Comparison of ENCODE assay signal across 14 cellular contexts in the genomic region with DNA sequence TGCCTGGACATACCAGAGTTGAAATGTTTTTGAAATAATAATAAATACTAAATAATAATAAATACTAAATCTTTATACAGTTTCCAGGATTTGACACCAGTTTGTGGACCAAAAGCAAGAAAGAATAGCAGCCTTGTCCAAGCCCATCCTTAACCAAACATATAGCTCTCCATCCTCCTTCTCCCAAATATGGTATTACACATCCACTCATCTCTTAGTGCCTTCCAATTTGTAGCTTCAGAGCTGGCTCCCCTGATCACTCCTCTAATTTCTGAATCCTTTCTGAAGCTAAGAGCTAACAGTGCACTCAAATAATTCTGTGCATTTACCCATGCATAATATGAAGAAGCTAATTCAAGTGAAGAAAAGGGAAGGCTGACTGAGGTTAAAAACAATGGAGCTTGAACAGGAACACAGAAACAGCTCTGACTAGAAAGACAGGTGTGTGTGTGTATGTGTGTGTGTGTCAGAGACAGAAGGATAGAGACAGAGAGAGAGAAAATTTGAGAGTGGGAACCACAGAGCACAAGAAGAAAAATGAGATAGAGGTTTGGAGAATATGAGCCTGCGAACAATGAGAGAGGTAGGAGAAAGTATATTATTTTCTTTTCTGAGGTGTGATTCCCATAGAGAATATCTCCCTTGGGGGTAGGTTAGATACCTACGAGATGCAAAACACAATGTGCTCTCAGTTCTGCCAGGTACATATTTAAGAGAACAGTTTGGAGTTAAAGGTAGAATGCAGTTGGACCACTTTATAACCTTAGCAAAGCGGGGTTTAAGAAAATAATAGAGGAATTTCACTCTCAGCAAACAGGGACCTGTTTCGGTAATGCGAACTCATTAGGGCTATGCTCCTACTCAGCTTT.
DNase-seq lines count a peak whose midpoint lies in the region; ATAC-seq and TF ChIP-seq lines count a peak whose summit lies in the region.
"Had no signal": no experiment of that assay in that cellular context is flagged by ENCODE, and none has a peak within 500 bp of the region (broad histone marks: within the 10 kb centered on the region; RNA-seq: fewer than 3 reads in every experiment).

No MANE protein-coding gene starts in this region.

- WGBS in suprapubic skin: 87% methylated on average over 5 of the region's 5 CpGs

- H3K36me3 ChIP-seq in suprapubic skin: no peaks in the 10 kb centered on the region
- H3K36me3 ChIP-seq: gastroesophageal sphincter had no signal

- no peak for ATAC-seq in CD4-positive, alpha-beta T cell (ENCODE audit: poor library complexity)
- no peak for ATAC-seq in T-helper 17 cell
- no peak for ATAC-seq in natural killer cell
- ATAC-seq: gastroesophageal sphincter, left lobe of liver had no signal

- POLR2A ChIA-PET in CD4-positive, alpha-beta T cell (lab: Charles Lee): interaction anchor here (0.8 to 1.9 kb wide), 3 partner anchors 8 to 123 kb away, joined by 3 to 4 read pairs (median 4); no protein-coding TSS in a partner anchor

- H3K27ac ChIP-seq in CD4-positive, alpha-beta T cell (ENCODE audit: low read depth, low read length): no peak overlapping the region
- H3K27ac ChIP-seq in suprapubic skin: no peak overlapping the region
- H3K27ac ChIP-seq: gastroesophageal sphincter, parathyroid adenoma had no signal

- peak overlapping the region; percentile 38 for H3K27ac Mint-ChIP-seq in CD4-positive, alpha-beta T cell
- H3K27ac Mint-ChIP-seq in T-helper 17 cell (peak overlapping the region; percentile 86), natural killer cell (peak overlapping the region in 1 of 2 donors; percentile 0)

- H3K4me3 ChIP-seq in GM12865 (ENCODE audit: low read depth, low read length) (no peak overlapping the region), suprapubic skin (no peak overlapping the region)
- H3K4me3 ChIP-seq: dorsolateral prefrontal cortex, gastroesophageal sphincter had no signal

- TF ChIP-seq POLR2A in suprapubic skin (IDR thresholded peaks at IDR 0.05): no peak

- H3K9me3 ChIP-seq in CD4-positive, alpha-beta T cell (ENCODE audit: control insufficient read depth, low read length): no peaks in the 10 kb centered on the region
- H3K9me3 ChIP-seq in T-helper 17 cell (ENCODE audit: control insufficient read depth, low read length, poor library complexity, severe bottlenecking) (no peaks in the 10 kb centered on the region), suprapubic skin (no peaks in the 10 kb centered on the region)
- H3K9me3 ChIP-seq: gastroesophageal sphincter had no signal

- no peaks in the 10 kb centered on the region for H3K36me3 Mint-ChIP-seq in CD4-positive, alpha-beta T cell (ENCODE audit: low read depth)
- H3K36me3 Mint-ChIP-seq in T-helper 17 cell (ENCODE audit: low read depth) (peaks cover 2% of the 10 kb centered on the region), natural killer cell (no peaks in the 10 kb centered on the region)

- TF ChIP-seq CTCF in CD4-positive, alpha-beta T cell (IDR thresholded peaks at IDR 0.05): no peak
- TF ChIP-seq CTCF in GM12865 (IDR thresholded peaks at IDR 0.05; ENCODE audit: insufficient read depth, low read depth, low read length, missing control alignments) (no peak), natural killer cell (IDR thresholded peaks at IDR 0.05) (no peak), suprapubic skin (IDR thresholded peaks at IDR 0.05) (no peak)

- H3K27me3 Mint-ChIP-seq in CD4-positive, alpha-beta T cell: no peaks in the 10 kb centered on the region
- H3K27me3 Mint-ChIP-seq in T-helper 17 cell: no peaks in the 10 kb centered on the region
- no peaks in the 10 kb centered on the region for H3K27me3 Mint-ChIP-seq in natural killer cell (ENCODE audit: low read depth in 2 of 2)

- no peak for TF ChIP-seq EP300 in suprapubic skin (IDR thresholded peaks at IDR 0.05)

- H3K27me3 ChIP-seq in CD4-positive, alpha-beta T cell (ENCODE audit: control insufficient read depth, insufficient read depth, low read length): no peaks in the 10 kb centered on the region
- no peaks in the 10 kb centered on the region for H3K27me3 ChIP-seq in suprapubic skin
- H3K27me3 ChIP-seq: dorsolateral prefrontal cortex, gastroesophageal sphincter had no signal

- H3K4me1 ChIP-seq in suprapubic skin: peaks cover 4% of the 10 kb centered on the region
- H3K4me1 ChIP-seq: parathyroid adenoma had no signal

- DNase-seq in CD4-positive, alpha-beta T cell: no peak
- DNase-seq in GM12865 (ENCODE audit: low read depth) (peak; percentile 14), T-helper 17 cell (no peak), natural killer cell (no peak), GM19238 (ENCODE audit: insufficient read length, low spot score) (no peak), suprapubic skin (ENCODE audit: low spot score in 2 of 2) (no peak), occipital lobe (lab: John Stamatoyannopoulos, UW) (no peak)
- DNase-seq: DMS153; dorsolateral prefrontal cortex; NCI-H82; stimulated activated CD4-positive, alpha-beta T cell treated with anti-CD3 and anti-CD28 coated beads, Interleukin-2, amount 100 ng/mL, for 48 hours had no signal

- CTCF ChIA-PET in CD4-positive, alpha-beta T cell (lab: Charles Lee): interaction anchor here (0.8 to 2.4 kb wide), 2 partner anchors 91 to 142 kb away, joined by 3 to 15 read pairs; no protein-coding TSS in a partner anchor

- H3K9me3 Mint-ChIP-seq in CD4-positive, alpha-beta T cell: no peaks in the 10 kb centered on the region
- no peaks in the 10 kb centered on the region for H3K9me3 Mint-ChIP-seq in natural killer cell

- peak overlapping the region; percentile 8 for H3K4me3 Mint-ChIP-seq in CD4-positive, alpha-beta T cell
- H3K4me3 Mint-ChIP-seq in T-helper 17 cell: peak overlapping the region; percentile 53
- peak overlapping the region; percentile 10 for H3K4me3 Mint-ChIP-seq in natural killer cell

- intact Hi-C loops in CD4-positive, alpha-beta T cell (cut with DNase I, micrococcal nuclease): loop anchor here (2.0 to 10.0 kb wide), 5 partner anchors 44 to 267 kb away; a partner anchor contains a TSS
- intact Hi-C loops in natural killer cell (cut with micrococcal nuclease): loop anchor here (2.0 to 10.0 kb wide), 4 partner anchors 73 to 434 kb away; a partner anchor contains a TSS

- peaks cover 58% of the 10 kb centered on the region for H3K4me1 Mint-ChIP-seq in CD4-positive, alpha-beta T cell (ENCODE audit: low read depth)
- H3K4me1 Mint-ChIP-seq in T-helper 17 cell (peaks cover 42% of the 10 kb centered on the region), natural killer cell (peaks cover 43 to 45% of the 10 kb centered on the region in 2 donors)
